1 cellular context compared by ENCODE assay signal in the genomic region with DNA sequence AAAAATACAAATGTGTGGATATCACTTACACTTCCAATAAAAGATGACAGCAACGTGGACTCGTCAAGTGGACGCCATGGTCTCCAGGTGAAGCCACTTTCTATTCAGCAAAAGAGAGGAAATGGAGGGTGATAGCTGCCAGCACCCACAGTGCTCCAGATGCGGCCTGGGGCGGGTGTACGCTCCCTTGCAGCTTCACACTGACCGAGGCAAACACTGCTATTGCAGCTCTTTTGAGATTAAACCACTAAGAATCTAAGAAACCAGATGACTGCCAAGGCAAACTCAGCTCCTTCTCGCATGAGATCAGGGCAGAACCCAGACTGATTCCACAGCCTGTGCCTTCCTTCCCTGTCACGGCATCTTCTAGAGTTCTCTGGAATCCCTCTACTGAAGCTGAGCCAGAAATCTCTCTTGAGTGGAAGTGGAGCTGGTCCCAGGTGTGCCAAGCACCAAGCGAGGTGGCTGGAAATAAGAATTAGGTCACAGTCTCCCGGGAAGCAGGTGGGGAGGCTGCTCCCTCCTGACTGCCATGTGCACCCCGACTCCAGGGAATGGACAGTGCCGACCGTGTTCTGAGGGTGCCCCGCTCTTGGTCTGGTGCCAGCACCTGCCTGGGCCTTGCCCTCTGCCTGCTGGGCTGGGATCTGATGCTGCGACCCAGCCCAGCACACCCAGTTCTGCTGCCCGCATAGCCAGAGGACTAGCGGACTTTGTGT.
TF ChIP-seq lines count a peak whose summit lies in the region.

No MANE protein-coding gene starts in this region.

TF ChIP-seq in K562, 482 proteins besides CTCF, POLR2A, EP300 and RAD21 (continued from another document):
- TF ChIP-seq, protein P1, sequence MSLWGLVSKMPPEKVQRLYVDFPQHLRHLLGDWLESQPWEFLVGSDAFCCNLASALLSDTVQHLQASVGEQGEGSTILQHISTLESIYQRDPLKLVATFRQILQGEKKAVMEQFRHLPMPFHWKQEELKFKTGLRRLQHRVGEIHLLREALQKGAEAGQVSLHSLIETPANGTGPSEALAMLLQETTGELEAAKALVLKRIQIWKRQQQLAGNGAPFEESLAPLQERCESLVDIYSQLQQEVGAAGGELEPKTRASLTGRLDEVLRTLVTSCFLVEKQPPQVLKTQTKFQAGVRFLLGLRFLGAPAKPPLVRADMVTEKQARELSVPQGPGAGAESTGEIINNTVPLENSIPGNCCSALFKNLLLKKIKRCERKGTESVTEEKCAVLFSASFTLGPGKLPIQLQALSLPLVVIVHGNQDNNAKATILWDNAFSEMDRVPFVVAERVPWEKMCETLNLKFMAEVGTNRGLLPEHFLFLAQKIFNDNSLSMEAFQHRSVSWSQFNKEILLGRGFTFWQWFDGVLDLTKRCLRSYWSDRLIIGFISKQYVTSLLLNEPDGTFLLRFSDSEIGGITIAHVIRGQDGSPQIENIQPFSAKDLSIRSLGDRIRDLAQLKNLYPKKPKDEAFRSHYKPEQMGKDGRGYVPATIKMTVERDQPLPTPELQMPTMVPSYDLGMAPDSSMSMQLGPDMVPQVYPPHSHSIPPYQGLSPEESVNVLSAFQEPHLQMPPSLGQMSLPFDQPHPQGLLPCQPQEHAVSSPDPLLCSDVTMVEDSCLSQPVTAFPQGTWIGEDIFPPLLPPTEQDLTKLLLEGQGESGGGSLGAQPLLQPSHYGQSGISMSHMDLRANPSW (CRISPR knock-in tag; IDR thresholded peaks at IDR 0.05) = no peak
- TF ChIP-seq MEF2A (IDR thresholded peaks at IDR 0.05; ENCODE audit: control insufficient read depth, low read depth, low read length) (no peak), PTRF (tag; IDR thresholded peaks at IDR 0.05) (no peak)
- TF ChIP-seq, protein P2, sequence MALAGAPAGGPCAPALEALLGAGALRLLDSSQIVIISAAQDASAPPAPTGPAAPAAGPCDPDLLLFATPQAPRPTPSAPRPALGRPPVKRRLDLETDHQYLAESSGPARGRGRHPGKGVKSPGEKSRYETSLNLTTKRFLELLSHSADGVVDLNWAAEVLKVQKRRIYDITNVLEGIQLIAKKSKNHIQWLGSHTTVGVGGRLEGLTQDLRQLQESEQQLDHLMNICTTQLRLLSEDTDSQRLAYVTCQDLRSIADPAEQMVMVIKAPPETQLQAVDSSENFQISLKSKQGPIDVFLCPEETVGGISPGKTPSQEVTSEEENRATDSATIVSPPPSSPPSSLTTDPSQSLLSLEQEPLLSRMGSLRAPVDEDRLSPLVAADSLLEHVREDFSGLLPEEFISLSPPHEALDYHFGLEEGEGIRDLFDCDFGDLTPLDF (CRISPR knock-in tag; IDR thresholded peaks at IDR 0.05) = no peak
- TF ChIP-seq, protein P3, sequence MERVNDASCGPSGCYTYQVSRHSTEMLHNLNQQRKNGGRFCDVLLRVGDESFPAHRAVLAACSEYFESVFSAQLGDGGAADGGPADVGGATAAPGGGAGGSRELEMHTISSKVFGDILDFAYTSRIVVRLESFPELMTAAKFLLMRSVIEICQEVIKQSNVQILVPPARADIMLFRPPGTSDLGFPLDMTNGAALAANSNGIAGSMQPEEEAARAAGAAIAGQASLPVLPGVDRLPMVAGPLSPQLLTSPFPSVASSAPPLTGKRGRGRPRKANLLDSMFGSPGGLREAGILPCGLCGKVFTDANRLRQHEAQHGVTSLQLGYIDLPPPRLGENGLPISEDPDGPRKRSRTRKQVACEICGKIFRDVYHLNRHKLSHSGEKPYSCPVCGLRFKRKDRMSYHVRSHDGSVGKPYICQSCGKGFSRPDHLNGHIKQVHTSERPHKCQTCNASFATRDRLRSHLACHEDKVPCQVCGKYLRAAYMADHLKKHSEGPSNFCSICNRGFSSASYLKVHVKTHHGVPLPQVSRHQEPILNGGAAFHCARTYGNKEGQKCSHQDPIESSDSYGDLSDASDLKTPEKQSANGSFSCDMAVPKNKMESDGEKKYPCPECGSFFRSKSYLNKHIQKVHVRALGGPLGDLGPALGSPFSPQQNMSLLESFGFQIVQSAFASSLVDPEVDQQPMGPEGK (CRISPR knock-in tag; IDR thresholded peaks at IDR 0.05; ENCODE audit: borderline replicate concordance) = no peak
TF ChIP-seq in K562: peak in this region for 0.
